In the genomic region with DNA sequence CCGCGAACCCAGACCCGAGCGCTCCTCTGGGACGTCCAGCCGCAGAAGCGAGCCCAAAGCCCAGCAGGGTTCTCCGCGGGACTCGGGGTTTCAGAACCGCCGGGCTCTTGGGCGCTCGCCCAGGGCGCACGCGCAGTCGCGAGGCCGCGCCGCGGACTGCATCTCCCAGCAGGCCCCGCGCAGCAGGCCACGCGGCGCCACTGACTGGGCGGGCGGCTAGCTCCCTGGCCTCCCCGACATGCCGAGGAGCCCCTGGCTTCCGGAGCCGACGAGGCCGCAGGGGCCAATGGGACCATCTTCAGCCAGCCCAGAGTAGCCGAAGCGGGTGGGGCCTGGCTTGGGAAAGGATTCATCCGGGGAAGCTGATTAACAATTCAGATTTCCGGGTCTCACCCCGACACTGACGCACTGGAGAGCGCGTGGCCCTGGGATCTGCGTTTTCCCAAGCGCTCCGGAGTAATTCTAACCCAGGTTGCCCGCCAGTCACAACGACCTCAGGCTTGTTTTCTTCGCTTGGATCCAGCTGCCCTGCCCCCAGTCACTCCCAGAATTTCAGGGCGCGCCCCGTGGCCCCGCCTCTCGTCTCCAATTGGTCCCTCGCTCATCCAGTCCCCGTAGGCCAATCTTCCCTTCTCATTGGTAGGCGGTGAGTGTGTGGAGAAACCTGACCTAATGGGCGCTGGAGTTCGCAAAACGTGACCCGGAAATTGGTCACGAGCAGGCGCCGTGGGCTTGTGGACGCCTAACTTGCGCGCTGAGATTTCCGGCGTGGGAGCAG, we compare ENCODE assay signal across 1 cellular context.
TF ChIP-seq lines count a peak whose summit lies in the region.

A gene (plus strand): TSS at position 745 of the 778 bp plus-strand sequence. CDS start 328 bp downstream, outside the sequence.

TF ChIP-seq in HepG2, 621 proteins besides CTCF, POLR2A, EP300 and RAD21 (continued from another document and continues in another):
- TF ChIP-seq POGZ (CRISPR knock-in tag; IDR thresholded peaks at IDR 0.05) (peak; percentile 59), NAIF1 (CRISPR knock-in tag; IDR thresholded peaks at IDR 0.05; ENCODE audit: borderline replicate concordance) (no peak), ZMYM2 (CRISPR knock-in tag; IDR thresholded peaks at IDR 0.05) (no peak), RARA (CRISPR knock-in tag; IDR thresholded peaks at IDR 0.05) (peak; percentile 46; the same call in 1 of the 2 replicates), FOXO1 (CRISPR knock-in tag; IDR thresholded peaks at IDR 0.05) (no peak), ZNF703 (CRISPR knock-in tag; IDR thresholded peaks at IDR 0.05; ENCODE audit: borderline replicate concordance) (peak; percentile 33; the same call in 1 of the 2 replicates), ZNF788 (CRISPR knock-in tag; IDR thresholded peaks at IDR 0.05; ENCODE audit: borderline replicate concordance) (peak; percentile 33; the same call in 1 of the 2 replicates), TEAD3 (CRISPR knock-in tag; optimal IDR thresholded peaks at IDR 0.05; ENCODE audit: borderline replicate concordance) (peak; percentile 57), THAP11 (CRISPR knock-in tag; IDR thresholded peaks at IDR 0.05) (peak; percentile 96), SALL1 (CRISPR knock-in tag; IDR thresholded peaks at IDR 0.05) (peak; percentile 51), ZNF563 (CRISPR knock-in tag; IDR thresholded peaks at IDR 0.05) (0 out of 2 replicates have a peak, but pooled peaks have one; percentile 11), GLI4 (CRISPR knock-in tag; IDR thresholded peaks at IDR 0.05; ENCODE audit: borderline replicate concordance) (no peak), ASH2L (IDR thresholded peaks at IDR 0.05; ENCODE audit: insufficient read length, low read depth, low read length) (peak; percentile 88), HMG20B (CRISPR knock-in tag; conservative IDR thresholded peaks at IDR 0.05) (0 out of 2 replicates have a peak, but pooled peaks have one; percentile 36), ZNF556 (CRISPR knock-in tag; IDR thresholded peaks at IDR 0.05; ENCODE audit: borderline replicate concordance) (peak; percentile 83; the same call in 1 of the 2 replicates), ZNF354B (CRISPR knock-in tag; IDR thresholded peaks at IDR 0.05) (no peak), KDM5B (CRISPR knock-in tag; IDR thresholded peaks at IDR 0.05; ENCODE audit: borderline replicate concordance) (peak; percentile 89), ZNF20 (CRISPR knock-in tag; IDR thresholded peaks at IDR 0.05) (0 out of 2 replicates have a peak, but pooled peaks have one; percentile 75), ZNF230 (CRISPR knock-in tag; IDR thresholded peaks at IDR 0.05) (peak; percentile 96; the same call in 1 of the 2 replicates), HNRNPLL (IDR thresholded peaks at IDR 0.05; ENCODE audit: low read depth, low read length, poor library complexity, severe bottlenecking) (peak; percentile 57), TOPORS (CRISPR knock-in tag; IDR thresholded peaks at IDR 0.05) (0 out of 2 replicates have a peak, but pooled peaks have one; percentile 28), ZNF326 (CRISPR knock-in tag; IDR thresholded peaks at IDR 0.05; ENCODE audit: borderline replicate concordance) (no peak), ZNF3 (CRISPR knock-in tag; IDR thresholded peaks at IDR 0.05) (no peak), YEATS4 (CRISPR knock-in tag; IDR thresholded peaks at IDR 0.05; ENCODE audit: borderline replicate concordance) (peak; percentile 96), ATRX (CRISPR knock-in tag; IDR thresholded peaks at IDR 0.05; ENCODE audit: borderline replicate concordance) (no peak)
- TF ChIP-seq, protein P1, sequence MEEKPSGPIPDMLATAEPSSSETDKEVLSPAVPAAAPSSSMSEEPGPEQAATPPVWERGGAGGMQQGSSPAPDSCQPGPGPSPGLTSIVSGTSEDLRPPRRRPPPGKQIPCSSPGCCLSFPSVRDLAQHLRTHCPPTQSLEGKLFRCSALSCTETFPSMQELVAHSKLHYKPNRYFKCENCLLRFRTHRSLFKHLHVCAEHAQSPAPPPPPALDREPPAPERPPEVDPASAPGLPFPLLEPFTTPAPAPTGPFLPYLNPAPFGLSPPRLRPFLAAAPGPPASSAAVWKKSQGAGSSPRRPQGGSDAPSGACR (CRISPR knock-in tag; IDR thresholded peaks at IDR 0.05), result no peak
- TF ChIP-seq, protein P2, sequence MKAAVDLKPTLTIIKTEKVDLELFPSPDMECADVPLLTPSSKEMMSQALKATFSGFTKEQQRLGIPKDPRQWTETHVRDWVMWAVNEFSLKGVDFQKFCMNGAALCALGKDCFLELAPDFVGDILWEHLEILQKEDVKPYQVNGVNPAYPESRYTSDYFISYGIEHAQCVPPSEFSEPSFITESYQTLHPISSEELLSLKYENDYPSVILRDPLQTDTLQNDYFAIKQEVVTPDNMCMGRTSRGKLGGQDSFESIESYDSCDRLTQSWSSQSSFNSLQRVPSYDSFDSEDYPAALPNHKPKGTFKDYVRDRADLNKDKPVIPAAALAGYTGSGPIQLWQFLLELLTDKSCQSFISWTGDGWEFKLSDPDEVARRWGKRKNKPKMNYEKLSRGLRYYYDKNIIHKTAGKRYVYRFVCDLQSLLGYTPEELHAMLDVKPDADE (CRISPR knock-in tag; IDR thresholded peaks at IDR 0.05), result peak; percentile 23; the same call in 1 of the 2 replicates
- TF ChIP-seq, protein P3, sequence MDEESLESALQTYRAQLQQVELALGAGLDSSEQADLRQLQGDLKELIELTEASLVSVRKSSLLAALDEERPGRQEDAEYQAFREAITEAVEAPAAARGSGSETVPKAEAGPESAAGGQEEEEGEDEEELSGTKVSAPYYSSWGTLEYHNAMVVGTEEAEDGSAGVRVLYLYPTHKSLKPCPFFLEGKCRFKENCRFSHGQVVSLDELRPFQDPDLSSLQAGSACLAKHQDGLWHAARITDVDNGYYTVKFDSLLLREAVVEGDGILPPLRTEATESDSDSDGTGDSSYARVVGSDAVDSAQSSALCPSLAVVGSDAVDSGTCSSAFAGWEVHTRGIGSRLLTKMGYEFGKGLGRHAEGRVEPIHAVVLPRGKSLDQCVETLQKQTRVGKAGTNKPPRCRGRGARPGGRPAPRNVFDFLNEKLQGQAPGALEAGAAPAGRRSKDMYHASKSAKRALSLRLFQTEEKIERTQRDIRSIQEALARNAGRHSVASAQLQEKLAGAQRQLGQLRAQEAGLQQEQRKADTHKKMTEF (CRISPR knock-in tag; IDR thresholded peaks at IDR 0.05), result peak; percentile 82
- TF ChIP-seq, protein P4, sequence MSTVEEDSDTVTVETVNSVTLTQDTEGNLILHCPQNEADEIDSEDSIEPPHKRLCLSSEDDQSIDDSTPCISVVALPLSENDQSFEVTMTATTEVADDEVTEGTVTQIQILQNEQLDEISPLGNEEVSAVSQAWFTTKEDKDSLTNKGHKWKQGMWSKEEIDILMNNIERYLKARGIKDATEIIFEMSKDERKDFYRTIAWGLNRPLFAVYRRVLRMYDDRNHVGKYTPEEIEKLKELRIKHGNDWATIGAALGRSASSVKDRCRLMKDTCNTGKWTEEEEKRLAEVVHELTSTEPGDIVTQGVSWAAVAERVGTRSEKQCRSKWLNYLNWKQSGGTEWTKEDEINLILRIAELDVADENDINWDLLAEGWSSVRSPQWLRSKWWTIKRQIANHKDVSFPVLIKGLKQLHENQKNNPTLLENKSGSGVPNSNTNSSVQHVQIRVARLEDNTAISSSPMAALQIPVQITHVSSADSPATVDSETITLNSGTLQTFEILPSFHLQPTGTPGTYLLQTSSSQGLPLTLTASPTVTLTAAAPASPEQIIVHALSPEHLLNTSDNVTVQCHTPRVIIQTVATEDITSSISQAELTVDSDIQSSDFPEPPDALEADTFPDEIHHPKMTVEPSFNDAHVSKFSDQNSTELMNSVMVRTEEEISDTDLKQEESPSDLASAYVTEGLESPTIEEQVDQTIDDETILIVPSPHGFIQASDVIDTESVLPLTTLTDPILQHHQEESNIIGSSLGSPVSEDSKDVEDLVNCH (CRISPR knock-in tag; IDR thresholded peaks at IDR 0.05), result peak; percentile 77; the same call in 1 of the 2 replicates
- TF ChIP-seq, protein P5, sequence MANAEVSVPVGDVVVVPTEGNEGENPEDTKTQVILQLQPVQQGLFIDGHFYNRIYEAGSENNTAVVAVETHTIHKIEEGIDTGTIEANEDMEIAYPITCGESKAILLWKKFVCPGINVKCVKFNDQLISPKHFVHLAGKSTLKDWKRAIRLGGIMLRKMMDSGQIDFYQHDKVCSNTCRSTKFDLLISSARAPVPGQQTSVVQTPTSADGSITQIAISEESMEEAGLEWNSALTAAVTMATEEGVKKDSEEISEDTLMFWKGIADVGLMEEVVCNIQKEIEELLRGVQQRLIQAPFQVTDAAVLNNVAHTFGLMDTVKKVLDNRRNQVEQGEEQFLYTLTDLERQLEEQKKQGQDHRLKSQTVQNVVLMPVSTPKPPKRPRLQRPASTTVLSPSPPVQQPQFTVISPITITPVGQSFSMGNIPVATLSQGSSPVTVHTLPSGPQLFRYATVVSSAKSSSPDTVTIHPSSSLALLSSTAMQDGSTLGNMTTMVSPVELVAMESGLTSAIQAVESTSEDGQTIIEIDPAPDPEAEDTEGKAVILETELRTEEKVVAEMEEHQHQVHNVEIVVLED (CRISPR knock-in tag; IDR thresholded peaks at IDR 0.05; ENCODE audit: borderline replicate concordance), result peak; percentile 87
- TF ChIP-seq, protein P6, sequence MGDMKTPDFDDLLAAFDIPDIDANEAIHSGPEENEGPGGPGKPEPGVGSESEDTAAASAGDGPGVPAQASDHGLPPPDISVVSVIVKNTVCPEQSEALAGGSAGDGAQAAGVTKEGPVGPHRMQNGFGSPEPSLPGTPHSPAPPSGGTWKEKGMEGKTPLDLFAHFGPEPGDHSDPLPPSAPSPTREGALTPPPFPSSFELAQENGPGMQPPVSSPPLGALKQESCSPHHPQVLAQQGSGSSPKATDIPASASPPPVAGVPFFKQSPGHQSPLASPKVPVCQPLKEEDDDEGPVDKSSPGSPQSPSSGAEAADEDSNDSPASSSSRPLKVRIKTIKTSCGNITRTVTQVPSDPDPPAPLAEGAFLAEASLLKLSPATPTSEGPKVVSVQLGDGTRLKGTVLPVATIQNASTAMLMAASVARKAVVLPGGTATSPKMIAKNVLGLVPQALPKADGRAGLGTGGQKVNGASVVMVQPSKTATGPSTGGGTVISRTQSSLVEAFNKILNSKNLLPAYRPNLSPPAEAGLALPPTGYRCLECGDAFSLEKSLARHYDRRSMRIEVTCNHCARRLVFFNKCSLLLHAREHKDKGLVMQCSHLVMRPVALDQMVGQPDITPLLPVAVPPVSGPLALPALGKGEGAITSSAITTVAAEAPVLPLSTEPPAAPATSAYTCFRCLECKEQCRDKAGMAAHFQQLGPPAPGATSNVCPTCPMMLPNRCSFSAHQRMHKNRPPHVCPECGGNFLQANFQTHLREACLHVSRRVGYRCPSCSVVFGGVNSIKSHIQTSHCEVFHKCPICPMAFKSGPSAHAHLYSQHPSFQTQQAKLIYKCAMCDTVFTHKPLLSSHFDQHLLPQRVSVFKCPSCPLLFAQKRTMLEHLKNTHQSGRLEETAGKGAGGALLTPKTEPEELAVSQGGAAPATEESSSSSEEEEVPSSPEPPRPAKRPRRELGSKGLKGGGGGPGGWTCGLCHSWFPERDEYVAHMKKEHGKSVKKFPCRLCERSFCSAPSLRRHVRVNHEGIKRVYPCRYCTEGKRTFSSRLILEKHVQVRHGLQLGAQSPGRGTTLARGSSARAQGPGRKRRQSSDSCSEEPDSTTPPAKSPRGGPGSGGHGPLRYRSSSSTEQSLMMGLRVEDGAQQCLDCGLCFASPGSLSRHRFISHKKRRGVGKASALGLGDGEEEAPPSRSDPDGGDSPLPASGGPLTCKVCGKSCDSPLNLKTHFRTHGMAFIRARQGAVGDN (CRISPR knock-in tag; IDR thresholded peaks at IDR 0.05), result peak; percentile 95
- TF ChIP-seq, protein P7, sequence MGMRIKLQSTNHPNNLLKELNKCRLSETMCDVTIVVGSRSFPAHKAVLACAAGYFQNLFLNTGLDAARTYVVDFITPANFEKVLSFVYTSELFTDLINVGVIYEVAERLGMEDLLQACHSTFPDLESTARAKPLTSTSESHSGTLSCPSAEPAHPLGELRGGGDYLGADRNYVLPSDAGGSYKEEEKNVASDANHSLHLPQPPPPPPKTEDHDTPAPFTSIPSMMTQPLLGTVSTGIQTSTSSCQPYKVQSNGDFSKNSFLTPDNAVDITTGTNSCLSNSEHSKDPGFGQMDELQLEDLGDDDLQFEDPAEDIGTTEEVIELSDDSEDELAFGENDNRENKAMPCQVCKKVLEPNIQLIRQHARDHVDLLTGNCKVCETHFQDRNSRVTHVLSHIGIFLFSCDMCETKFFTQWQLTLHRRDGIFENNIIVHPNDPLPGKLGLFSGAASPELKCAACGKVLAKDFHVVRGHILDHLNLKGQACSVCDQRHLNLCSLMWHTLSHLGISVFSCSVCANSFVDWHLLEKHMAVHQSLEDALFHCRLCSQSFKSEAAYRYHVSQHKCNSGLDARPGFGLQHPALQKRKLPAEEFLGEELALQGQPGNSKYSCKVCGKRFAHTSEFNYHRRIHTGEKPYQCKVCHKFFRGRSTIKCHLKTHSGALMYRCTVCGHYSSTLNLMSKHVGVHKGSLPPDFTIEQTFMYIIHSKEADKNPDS (CRISPR knock-in tag; IDR thresholded peaks at IDR 0.05), result no peak
- TF ChIP-seq, protein P8, sequence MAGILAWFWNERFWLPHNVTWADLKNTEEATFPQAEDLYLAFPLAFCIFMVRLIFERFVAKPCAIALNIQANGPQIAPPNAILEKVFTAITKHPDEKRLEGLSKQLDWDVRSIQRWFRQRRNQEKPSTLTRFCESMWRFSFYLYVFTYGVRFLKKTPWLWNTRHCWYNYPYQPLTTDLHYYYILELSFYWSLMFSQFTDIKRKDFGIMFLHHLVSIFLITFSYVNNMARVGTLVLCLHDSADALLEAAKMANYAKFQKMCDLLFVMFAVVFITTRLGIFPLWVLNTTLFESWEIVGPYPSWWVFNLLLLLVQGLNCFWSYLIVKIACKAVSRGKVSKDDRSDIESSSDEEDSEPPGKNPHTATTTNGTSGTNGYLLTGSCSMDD (CRISPR knock-in tag; IDR thresholded peaks at IDR 0.05), result 0 out of 2 replicates have a peak, but pooled peaks have one; percentile 40
- TF ChIP-seq, protein P9, sequence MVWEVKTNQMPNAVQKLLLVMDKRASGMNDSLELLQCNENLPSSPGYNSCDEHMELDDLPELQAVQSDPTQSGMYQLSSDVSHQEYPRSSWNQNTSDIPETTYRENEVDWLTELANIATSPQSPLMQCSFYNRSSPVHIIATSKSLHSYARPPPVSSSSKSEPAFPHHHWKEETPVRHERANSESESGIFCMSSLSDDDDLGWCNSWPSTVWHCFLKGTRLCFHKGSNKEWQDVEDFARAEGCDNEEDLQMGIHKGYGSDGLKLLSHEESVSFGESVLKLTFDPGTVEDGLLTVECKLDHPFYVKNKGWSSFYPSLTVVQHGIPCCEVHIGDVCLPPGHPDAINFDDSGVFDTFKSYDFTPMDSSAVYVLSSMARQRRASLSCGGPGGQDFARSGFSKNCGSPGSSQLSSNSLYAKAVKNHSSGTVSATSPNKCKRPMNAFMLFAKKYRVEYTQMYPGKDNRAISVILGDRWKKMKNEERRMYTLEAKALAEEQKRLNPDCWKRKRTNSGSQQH (CRISPR knock-in tag; IDR thresholded peaks at IDR 0.05; ENCODE audit: low read depth), result peak; percentile 42; the same call in 1 of the 2 replicates
- TF ChIP-seq, protein P10, sequence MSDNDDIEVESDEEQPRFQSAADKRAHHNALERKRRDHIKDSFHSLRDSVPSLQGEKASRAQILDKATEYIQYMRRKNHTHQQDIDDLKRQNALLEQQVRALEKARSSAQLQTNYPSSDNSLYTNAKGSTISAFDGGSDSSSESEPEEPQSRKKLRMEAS (IDR thresholded peaks at IDR 0.05), result peak; percentile 90
